8 cellular contexts compared by ENCODE assay signal in the genomic region with DNA sequence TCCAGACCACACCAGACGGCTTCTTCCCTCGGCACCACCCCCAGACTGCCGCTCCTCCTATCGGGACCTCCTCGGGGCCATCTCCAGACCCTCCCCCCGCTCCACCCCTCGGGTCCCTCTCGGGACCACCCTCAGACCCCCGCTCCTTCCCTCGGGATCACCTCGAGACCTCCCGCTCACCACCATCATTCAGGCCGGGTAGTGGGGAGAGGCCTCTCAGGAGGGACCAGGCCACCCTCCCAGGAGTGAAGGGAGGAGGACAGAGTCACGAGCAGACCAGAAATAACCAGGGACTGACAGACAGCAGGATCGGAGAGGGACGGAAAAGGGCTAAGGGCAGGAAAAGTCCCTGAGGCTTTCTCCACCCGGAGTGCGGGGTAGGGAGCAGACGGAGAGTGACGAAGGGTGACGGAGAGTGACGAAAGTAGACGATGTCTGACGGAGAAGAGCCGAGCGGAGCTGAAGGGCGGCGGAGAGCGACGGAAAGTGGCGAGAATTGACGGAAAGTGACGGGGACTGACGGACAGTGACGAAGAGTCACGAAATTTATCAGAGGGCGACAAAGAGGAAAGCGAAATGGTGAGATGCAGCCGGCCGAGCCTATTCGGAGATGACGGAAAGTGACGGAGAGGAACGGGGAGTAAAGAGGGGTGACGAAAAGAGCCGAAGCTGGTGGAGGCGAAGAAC.
DNase-seq lines count a peak whose midpoint lies in the region; ATAC-seq and TF ChIP-seq lines count a peak whose summit lies in the region.
"Not testable (repeated sequence)": the region's sequence is repeated elsewhere in the genome, so short reads cannot be mapped to it uniquely, and the experiment has no call there.

No MANE protein-coding gene starts in this region.

- peak; percentile 88 to 90 for ATAC-seq in CD4-positive, CD25-positive, alpha-beta regulatory T cell (ENCODE audit: low read depth in 2 of 2)
- peak; percentile 90 for ATAC-seq in GM19328 (IDR thresholded peaks at IDR 0.05; ENCODE audit: unreplicated experiment)
- ATAC-seq in HG02588 (IDR thresholded peaks at IDR 0.05; ENCODE audit: unreplicated experiment), result peak; percentile 87
- peak; percentile 67 for ATAC-seq in HG03196 (IDR thresholded peaks at IDR 0.05; ENCODE audit: unreplicated experiment)
- ATAC-seq in activated naive CD8-positive, alpha-beta T cell treated with anti-CD3 and anti-CD28 coated beads, Interleukin-2, amount 10 ng/mL, durations not matched to agents 7 days and 5 days (ENCODE audit: low read depth), result peak; percentile 97
- peak; percentile 61 to 99 (median 96) for ATAC-seq in heart right ventricle

- not testable (repeated sequence) for H3K9me3 ChIP-seq in CD4-positive, CD25-positive, alpha-beta regulatory T cell (ENCODE audit: control insufficient read depth in 2 of 2, low read length in 2 of 2); heart right ventricle; prostate gland

- not testable (repeated sequence) for H3K36me3 Mint-ChIP-seq in CD4-positive, CD25-positive, alpha-beta regulatory T cell; T-helper 2 cell treated with Interferon-gamma antibody and Interleukin-4, amounts not matched to agents 5 μg/mL and 100 μg/mL, for 36 hours (ENCODE audit: low read depth); activated naive CD8-positive, alpha-beta T cell treated with anti-CD3 and anti-CD28 coated beads, Interleukin-2, amount 10 ng/mL, durations not matched to agents 7 days and 5 days

- TF ChIP-seq POLR2A in prostate gland (IDR thresholded peaks at IDR 0.05), result not testable (repeated sequence)

- TF ChIP-seq CTCF in heart right ventricle (IDR thresholded peaks at IDR 0.05); prostate gland (IDR thresholded peaks at IDR 0.05): not testable (repeated sequence)

- not testable (repeated sequence) for H3K4me1 Mint-ChIP-seq in CD4-positive, CD25-positive, alpha-beta regulatory T cell; T-helper 2 cell treated with Interferon-gamma antibody and Interleukin-4, amounts not matched to agents 5 μg/mL and 100 μg/mL, for 36 hours (ENCODE audit: low read depth); activated naive CD8-positive, alpha-beta T cell treated with anti-CD3 and anti-CD28 coated beads, Interleukin-2, amount 10 ng/mL, durations not matched to agents 7 days and 5 days

- H3K9me3 Mint-ChIP-seq in CD4-positive, CD25-positive, alpha-beta regulatory T cell; T-helper 2 cell treated with Interferon-gamma antibody and Interleukin-4, amounts not matched to agents 5 μg/mL and 100 μg/mL, for 36 hours; activated naive CD8-positive, alpha-beta T cell treated with anti-CD3 and anti-CD28 coated beads, Interleukin-2, amount 10 ng/mL, durations not matched to agents 7 days and 5 days: not testable (repeated sequence)

- H3K27me3 ChIP-seq in CD4-positive, CD25-positive, alpha-beta regulatory T cell (ENCODE audit: control insufficient read depth, insufficient read depth, low read length); heart right ventricle; prostate gland (replicated peaks; ENCODE audit: insufficient read depth): not testable (repeated sequence)

- not testable (repeated sequence) for H3K27ac Mint-ChIP-seq in CD4-positive, CD25-positive, alpha-beta regulatory T cell; T-helper 2 cell treated with Interferon-gamma antibody and Interleukin-4, amounts not matched to agents 5 μg/mL and 100 μg/mL, for 36 hours; activated naive CD8-positive, alpha-beta T cell treated with anti-CD3 and anti-CD28 coated beads, Interleukin-2, amount 10 ng/mL, durations not matched to agents 7 days and 5 days

- H3K4me3 Mint-ChIP-seq in CD4-positive, CD25-positive, alpha-beta regulatory T cell; activated naive CD8-positive, alpha-beta T cell treated with anti-CD3 and anti-CD28 coated beads, Interleukin-2, amount 10 ng/mL, durations not matched to agents 7 days and 5 days: not testable (repeated sequence)
- H3K4me3 Mint-ChIP-seq in T-helper 2 cell treated with Interferon-gamma antibody and Interleukin-4, amounts not matched to agents 5 μg/mL and 100 μg/mL, for 36 hours, result peak overlapping the region; percentile 40

- H3K4me1 ChIP-seq in CD4-positive, CD25-positive, alpha-beta regulatory T cell (ENCODE audit: control insufficient read depth, insufficient read depth, low read length, poor library complexity, severe bottlenecking); heart right ventricle; prostate gland (replicated peaks): not testable (repeated sequence)

- WGBS in heart right ventricle, 2 donors, result 1 to 80% methylated on average over 7 to 9 of the region's 47 CpGs
- no CpG with 5 or more reads among the region's 47 CpGs for WGBS in prostate gland

- DNase-seq in CD4-positive, CD25-positive, alpha-beta regulatory T cell, result peak in 2 of 3 donors; percentile 33 to 74
- peak; percentile 58 for DNase-seq in T-helper 2 cell treated with Interferon-gamma antibody and Interleukin-4, amounts not matched to agents 5 μg/mL and 100 μg/mL, for 36 hours (ENCODE audit: low spot score)
- not testable (repeated sequence) for DNase-seq in activated naive CD8-positive, alpha-beta T cell treated with anti-CD3 and anti-CD28 coated beads, Interleukin-2, amount 10 ng/mL, durations not matched to agents 7 days and 5 days
- peak; percentile 24 to 77 for DNase-seq in heart right ventricle
- DNase-seq in prostate gland (ENCODE audit: low spot score), result peak; percentile 52

- not testable (repeated sequence) for H3K27ac ChIP-seq in CD4-positive, CD25-positive, alpha-beta regulatory T cell (ENCODE audit: insufficient read depth, low read length, poor library complexity, severe bottlenecking); heart right ventricle; prostate gland

- H3K4me3 ChIP-seq in CD4-positive, CD25-positive, alpha-beta regulatory T cell (ENCODE audit: low read depth, low read length); heart right ventricle; prostate gland: not testable (repeated sequence)

- H3K27me3 Mint-ChIP-seq in CD4-positive, CD25-positive, alpha-beta regulatory T cell; T-helper 2 cell treated with Interferon-gamma antibody and Interleukin-4, amounts not matched to agents 5 μg/mL and 100 μg/mL, for 36 hours (ENCODE audit: low read depth); activated naive CD8-positive, alpha-beta T cell treated with anti-CD3 and anti-CD28 coated beads, Interleukin-2, amount 10 ng/mL, durations not matched to agents 7 days and 5 days: not testable (repeated sequence)

- not testable (repeated sequence) for H3K36me3 ChIP-seq in CD4-positive, CD25-positive, alpha-beta regulatory T cell (ENCODE audit: control insufficient read depth, insufficient read depth, low read length); heart right ventricle; prostate gland

- POLR2A ChIA-PET in activated naive CD8-positive, alpha-beta T cell treated with anti-CD3 and anti-CD28 coated beads, Interleukin-2, amount 10 ng/mL, durations not matched to agents 7 days and 5 days (lab: Charles Lee), result not testable (repeated sequence)

- intact Hi-C loops in heart right ventricle (cut with DNase I); prostate gland (cut with DNase I): not testable (repeated sequence)
